8 cellular contexts compared by ENCODE assay signal in genomic region chr1:149103109-149104081, GRCh38. TPM values are rescaled to one million over a fixed set of nuclear protein-coding genes. Genes with fewer than 3 reads are reported as not detected.
DNase-seq lines count a peak whose midpoint lies in the region; ATAC-seq and TF ChIP-seq lines count a peak whose summit lies in the region.
"Not testable (repeated sequence)": the region's sequence is repeated elsewhere in the genome, so short reads cannot be mapped to it uniquely, and the experiment has no call there.

A gene with protein sequence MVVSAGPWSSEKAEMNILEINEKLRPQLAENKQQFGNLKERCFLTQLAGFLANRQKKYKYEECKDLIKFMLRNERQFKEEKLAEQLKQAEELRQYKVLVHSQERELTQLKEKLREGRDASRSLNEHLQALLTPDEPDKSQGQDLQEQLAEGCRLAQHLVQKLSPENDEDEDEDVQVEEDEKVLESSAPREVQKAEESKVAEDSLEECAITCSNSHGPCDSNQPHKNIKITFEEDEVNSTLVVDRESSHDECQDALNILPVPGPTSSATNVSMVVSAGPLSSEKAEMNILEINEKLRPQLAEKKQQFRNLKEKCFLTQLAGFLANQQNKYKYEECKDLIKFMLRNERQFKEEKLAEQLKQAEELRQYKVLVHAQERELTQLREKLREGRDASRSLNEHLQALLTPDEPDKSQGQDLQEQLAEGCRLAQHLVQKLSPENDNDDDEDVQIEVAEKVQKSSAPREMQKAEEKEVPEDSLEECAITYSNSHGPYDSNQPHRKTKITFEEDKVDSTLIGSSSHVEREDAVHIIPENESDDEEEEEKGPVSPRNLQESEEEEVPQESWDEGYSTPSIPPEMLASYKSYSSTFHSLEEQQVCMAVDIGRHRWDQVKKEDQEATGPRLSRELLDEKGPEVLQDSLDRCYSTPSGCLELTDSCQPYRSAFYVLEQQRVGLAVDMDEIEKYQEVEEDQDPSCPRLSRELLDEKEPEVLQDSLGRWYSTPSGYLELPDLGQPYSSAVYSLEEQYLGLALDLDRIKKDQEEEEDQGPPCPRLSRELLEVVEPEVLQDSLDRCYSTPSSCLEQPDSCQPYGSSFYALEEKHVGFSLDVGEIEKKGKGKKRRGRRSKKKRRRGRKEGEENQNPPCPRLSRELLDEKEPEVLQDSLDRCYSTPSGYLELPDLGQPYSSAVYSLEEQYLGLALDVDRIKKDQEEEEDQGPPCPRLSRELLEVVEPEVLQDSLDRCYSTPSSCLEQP (N-terminal part only) (minus strand): TSS chr1:149103551. CDS start chr1:149082139, 21,412 bp downstream.

- peak; percentile 97 for ATAC-seq in GM19025 (IDR thresholded peaks at IDR 0.05; ENCODE audit: low read depth, unreplicated experiment)
- peak; percentile 97 for ATAC-seq in HG03064 (IDR thresholded peaks at IDR 0.05; ENCODE audit: low read depth, unreplicated experiment)

- peak within 1 kb of the TSS; percentile 92 for H3K4me3 Mint-ChIP-seq in activated CD4-positive, alpha-beta T cell treated with anti-CD3 and anti-CD28 coated beads, Interleukin-2, amount 10 ng/mL, durations not matched to agents 7 days and 5 days

- POLR2A ChIA-PET in activated CD4-positive, alpha-beta T cell treated with anti-CD3 and anti-CD28 coated beads, Interleukin-2, amount 10 ng/mL, durations not matched to agents 7 days and 5 days (lab: Charles Lee): not testable (repeated sequence)

- H3K27me3 Mint-ChIP-seq in activated CD4-positive, alpha-beta T cell treated with anti-CD3 and anti-CD28 coated beads, Interleukin-2, amount 10 ng/mL, durations not matched to agents 7 days and 5 days: not testable (repeated sequence)

- DNase-seq in A172 (ENCODE audit: low spot score) (peak; percentile 35), NCI-H460 (ENCODE audit: extremely low read depth, low read depth) (peak; percentile 17), choroid plexus epithelial cell (ENCODE audit: low read depth) (peak; percentile 31), left kidney (ENCODE audit: low read depth, low spot score) (peak; percentile 74), smooth muscle cell of the brain vasculature (ENCODE audit: low read depth, low spot score) (peak; percentile 7)
- DNase-seq in activated CD4-positive, alpha-beta T cell treated with anti-CD3 and anti-CD28 coated beads, Interleukin-2, amount 10 ng/mL, durations not matched to agents 7 days and 5 days: peak; percentile 38

- H3K4me1 Mint-ChIP-seq in activated CD4-positive, alpha-beta T cell treated with anti-CD3 and anti-CD28 coated beads, Interleukin-2, amount 10 ng/mL, durations not matched to agents 7 days and 5 days: not testable (repeated sequence)

- H3K36me3 Mint-ChIP-seq in activated CD4-positive, alpha-beta T cell treated with anti-CD3 and anti-CD28 coated beads, Interleukin-2, amount 10 ng/mL, durations not matched to agents 7 days and 5 days (ENCODE audit: low read depth): not testable (repeated sequence)

- TF ChIP-seq CTCF in choroid plexus epithelial cell (conservative IDR thresholded peaks at IDR 0.05; ENCODE audit: low read depth, low read length): not testable (repeated sequence)

- H3K4me3 ChIP-seq in choroid plexus epithelial cell (ENCODE audit: low read depth, low read length): peak within 1 kb of the TSS; percentile 62

- CTCF ChIA-PET in activated CD4-positive, alpha-beta T cell treated with anti-CD3 and anti-CD28 coated beads, Interleukin-2, amount 10 ng/mL, durations not matched to agents 7 days and 5 days (lab: Charles Lee): not testable (repeated sequence)

- H3K27ac Mint-ChIP-seq in activated CD4-positive, alpha-beta T cell treated with anti-CD3 and anti-CD28 coated beads, Interleukin-2, amount 10 ng/mL, durations not matched to agents 7 days and 5 days: peak within 1 kb of the TSS; percentile 94

- H3K9me3 Mint-ChIP-seq in activated CD4-positive, alpha-beta T cell treated with anti-CD3 and anti-CD28 coated beads, Interleukin-2, amount 10 ng/mL, durations not matched to agents 7 days and 5 days: not testable (repeated sequence)

RNA-seq across cellular contexts. Expression of the gene that starts here (rescaled TPM):
- total RNA-seq in A172 (2014; rRNA removed; shearing (Covaris generic)): 16.9 and 18.0 TPM in 2 replicates
- total RNA-seq in NCI-H460 (2014; rRNA removed; shearing (Covaris generic)): 13.0 and 17.1 TPM in 2 replicates
- polyA plus RNA-seq in NCI-H460 (2014; cell fraction: nucleus; rRNA removed): 55.6 and 61.6 TPM in 2 replicates
- total RNA-seq in activated CD4-positive, alpha-beta T cell treated with anti-CD3 and anti-CD28 coated beads, Interleukin-2, amount 10 ng/mL, durations not matched to agents 7 days and 5 days: 10 to 100 TPM; 26.6 to 28.4 TPM

Comparison
In these comparisons a context has a peak if more than half of its experiments do, and no peak if none do; other contexts are left out.
1. Peak in every context shown above with its lines: DNase-seq, ATAC-seq and H3K4me3 ChIP-seq.
2. DNase-seq: peak in every context shown above with its lines; median percentile 74 in left kidney; 38 in activated CD4-positive, alpha-beta T cell treated with anti-CD3 and anti-CD28 coated beads, Interleukin-2, amount 10 ng/mL, durations not matched to agents 7 days and 5 days; 35 in A172; 31 in choroid plexus epithelial cell; 17 in NCI-H460; 7 in smooth muscle cell of the brain vasculature.